12 cellular contexts compared by ENCODE assay signal in genomic region chr19:33802001-33802400, GRCh38. TPM values are rescaled to one million over a fixed set of nuclear protein-coding genes. Genes with fewer than 3 reads are reported as not detected.
DNase-seq lines count a peak whose midpoint lies in the region; ATAC-seq and TF ChIP-seq lines count a peak whose summit lies in the region.
"Had no signal": no experiment of that assay in that cellular context is flagged by ENCODE, and none has a peak within 500 bp of the region (broad histone marks: within the 10 kb centered on the region; RNA-seq: fewer than 3 reads in every experiment).

No MANE protein-coding gene starts in this region.

- H2AFZ ChIP-seq in osteoblast (ENCODE audit: low read length): no peak overlapping the region
- H2AFZ ChIP-seq: GM23338 had no signal

- H3K27me3 ChIP-seq in BLaER1 treated with 17β-estradiol and CSF1 and Interleukin-3, amounts not matched to agents 10 nM and 100 nM: no peaks in the 10 kb centered on the region
- no peaks in the 10 kb centered on the region for H3K27me3 ChIP-seq in osteoblast (ENCODE audit: insufficient read depth, low read length)

- peak overlapping the region in 10 of 11 experiments; percentile 20 to 95 (median 48); a peak in 18 of 22 replicates for H3K4me2 ChIP-seq in BLaER1 treated with 17β-estradiol and CSF1 and Interleukin-3, amounts not matched to agents 10 nM and 100 nM
- no peak overlapping the region for H3K4me2 ChIP-seq in osteoblast (ENCODE audit: insufficient read depth, low read length)
- H3K4me2 ChIP-seq: GM23338 had no signal

- H3K4me1 ChIP-seq in BLaER1 treated with 17β-estradiol and CSF1 and Interleukin-3, amounts not matched to agents 10 nM and 100 nM: peaks cover 24 to 73% (median 59%) of the 10 kb centered on the region in 10 experiments
- no peaks in the 10 kb centered on the region for H3K4me1 ChIP-seq in osteoblast (ENCODE audit: insufficient read depth, low read length)

- H4K20me1 ChIP-seq in BLaER1 treated with 17β-estradiol and CSF1 and Interleukin-3, amounts not matched to agents 10 nM and 100 nM: peaks cover 0 to 89% (median 81%) of the 10 kb centered on the region in 11 experiments; a peak in 19 of 22 replicates
- peaks cover 23% of the 10 kb centered on the region for H4K20me1 ChIP-seq in osteoblast (ENCODE audit: insufficient read depth, low read length)

- H3K9me3 ChIP-seq in BLaER1 treated with 17β-estradiol and CSF1 and Interleukin-3, amounts not matched to agents 10 nM and 100 nM (replicated peaks in 1 of 11): no peaks in the 10 kb centered on the region
- no peaks in the 10 kb centered on the region for H3K9me3 ChIP-seq in osteoblast (ENCODE audit: low read depth, low read length)

- no peaks in the 10 kb centered on the region for H3K79me2 ChIP-seq in osteoblast (ENCODE audit: insufficient read depth, low read length)

- peak overlapping the region in 1 of 11 experiments; percentile 36; a peak in 4 of 22 replicates for H3K27ac ChIP-seq in BLaER1 treated with 17β-estradiol and CSF1 and Interleukin-3, amounts not matched to agents 10 nM and 100 nM
- H3K27ac ChIP-seq in RWPE1 (peak overlapping the region; percentile 77), cingulate gyrus (ENCODE audit: low read depth, low read length) (peak overlapping the region; percentile 10), osteoblast (ENCODE audit: low read depth, low read length) (no peak overlapping the region)

- no peak for TF ChIP-seq CTCF in RWPE1 (conservative IDR thresholded peaks at IDR 0.05; ENCODE audit: low read depth)
- TF ChIP-seq CTCF in osteoblast (IDR thresholded peaks at IDR 0.05; ENCODE audit: extremely low read depth, low read depth, low read length): no peak

- POLR2A ChIA-PET in RWPE1 (lab: Yijun Ruan, JAX; ENCODE audit: low non-redundant PET): no interaction called here

- no peak overlapping the region for H3K4me3 ChIP-seq in BLaER1 treated with 17β-estradiol and CSF1 and Interleukin-3, amounts not matched to agents 10 nM and 100 nM
- H3K4me3 ChIP-seq in osteoblast (ENCODE audit: insufficient read depth, low read length): no peak overlapping the region
- H3K4me3 ChIP-seq: GM23338 had no signal

- peak overlapping the region in 6 of 11 experiments; percentile 15 to 52 (median 36); a peak in 7 of 22 replicates for H3K9ac ChIP-seq in BLaER1 treated with 17β-estradiol and CSF1 and Interleukin-3, amounts not matched to agents 10 nM and 100 nM

- ATAC-seq in HG03025 (IDR thresholded peaks at IDR 0.05; ENCODE audit: low FRiP score, unreplicated experiment): no peak
- ATAC-seq in HG03565 (IDR thresholded peaks at IDR 0.05; ENCODE audit: unreplicated experiment): no peak
- ATAC-seq: GM23338 had no signal

- CTCF ChIA-PET in RWPE1 (lab: Yijun Ruan, JAX): no interaction called here

- peaks cover 67 to 85% (median 80%) of the 10 kb centered on the region in 11 experiments for H3K36me3 ChIP-seq in BLaER1 treated with 17β-estradiol and CSF1 and Interleukin-3, amounts not matched to agents 10 nM and 100 nM
- peaks cover 11% of the 10 kb centered on the region for H3K36me3 ChIP-seq in osteoblast (ENCODE audit: insufficient read depth, low read length)

- DNase-seq in RWPE1 (ENCODE audit: low spot score) (no peak), osteoblast (ENCODE audit: insufficient read length, low spot score, missing footprints) (peak; percentile 80), kidney tubule cell (ENCODE audit: low spot score) (no peak), NCI-H2107 (lab: John Stamatoyannopoulos, UW) (no peak)
- DNase-seq: CD4-positive, CD25-positive, alpha-beta regulatory T cell; DMS 273 treated with DMSO at 0.1 percent for 48 hours; H7 had no signal

RNA-seq across cellular contexts. Expression of gene KCTD15, which starts 5.3 kb away (rescaled TPM):
- total RNA-seq in osteoblast: 39.5 and 55.7 TPM in 2 replicates
